ENCODE assay signal across 8 cellular contexts in the genomic region with DNA sequence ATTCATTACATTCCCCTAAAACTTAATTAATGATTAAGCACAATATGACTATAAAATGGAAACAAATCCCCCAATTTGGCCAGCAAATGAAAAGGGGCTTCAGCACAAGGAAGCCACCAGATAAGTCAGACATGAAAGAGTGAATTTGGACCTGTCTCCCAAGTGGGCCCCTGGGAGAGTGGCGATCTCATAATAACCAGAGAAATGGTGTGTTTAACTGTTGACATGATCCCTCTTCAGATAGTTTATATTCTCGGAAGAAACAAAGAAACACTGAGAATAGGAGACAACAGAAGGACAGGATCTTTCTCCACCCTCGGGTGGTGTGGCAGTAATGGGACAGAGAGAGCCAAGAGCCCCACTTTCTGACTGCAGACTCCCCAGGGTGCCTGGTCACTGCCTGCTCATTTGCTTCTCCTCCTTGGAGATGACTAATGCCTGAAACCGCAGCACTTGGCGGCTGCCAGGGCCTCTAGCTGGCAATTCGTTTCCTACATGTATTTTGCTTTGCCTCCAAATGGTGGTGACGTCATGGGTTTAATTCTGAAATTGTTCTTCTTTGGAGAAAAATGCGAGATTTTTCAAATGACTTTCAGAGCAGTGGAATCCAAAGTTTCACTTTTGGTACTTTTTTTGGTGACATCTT. TPM values are rescaled to one million over a fixed set of nuclear protein-coding genes. Genes with fewer than 3 reads are reported as not detected.
DNase-seq lines count a peak whose midpoint lies in the region; ATAC-seq and TF ChIP-seq lines count a peak whose summit lies in the region.

No MANE protein-coding gene starts in this region.

- POLR2A ChIA-PET in RWPE1 (lab: Yijun Ruan, JAX; ENCODE audit: low non-redundant PET): no interaction called here

- no peaks in the 10 kb centered on the region for H4K20me1 ChIP-seq in fibroblast of lung (ENCODE audit: control insufficient read depth, extremely low read depth, insufficient read depth, low read length)

- no peak for ATAC-seq in HG03045 (IDR thresholded peaks at IDR 0.05; ENCODE audit: unreplicated experiment)
- no peak for ATAC-seq in activated CD8-positive, alpha-beta memory T cell treated with anti-CD3 and anti-CD28 coated beads, Interleukin-2, amount 10 ng/mL, durations not matched to agents 7 days and 5 days
- no peak for ATAC-seq in omental fat pad (ENCODE audit: low FRiP score)

- H3K9me3 ChIP-seq in fibroblast of lung (ENCODE audit: control insufficient read depth, insufficient read depth, low read depth, low read length): no peaks in the 10 kb centered on the region

- H3K27me3 Mint-ChIP-seq in activated CD8-positive, alpha-beta memory T cell treated with anti-CD3 and anti-CD28 coated beads, Interleukin-2, amount 10 ng/mL, durations not matched to agents 7 days and 5 days: peaks cover 38% of the 10 kb centered on the region

- no peak overlapping the region for H3K27ac Mint-ChIP-seq in activated CD8-positive, alpha-beta memory T cell treated with anti-CD3 and anti-CD28 coated beads, Interleukin-2, amount 10 ng/mL, durations not matched to agents 7 days and 5 days

- no peak overlapping the region for H3K9ac ChIP-seq in fibroblast of lung (ENCODE audit: insufficient read depth, low read length)

- H3K4me3 ChIP-seq in fibroblast of lung (replicated peaks in 1 of 4; ENCODE audit: control extremely low read depth in 1 of 4, insufficient read depth in 1 of 4, low read depth in 3 of 4, low read length in 4 of 4) (no peak overlapping the region), coronary artery (no peak overlapping the region)

- TF ChIP-seq CTCF in RWPE1 (conservative IDR thresholded peaks at IDR 0.05; ENCODE audit: low read depth) (no peak), fibroblast of lung (conservative IDR thresholded peaks at IDR 0.05 in 1 of 2, IDR thresholded peaks at IDR 0.05 in 1 of 2; ENCODE audit: low read depth in 1 of 2, low read length in 2 of 2) (no peak), coronary artery (IDR thresholded peaks at IDR 0.05) (no peak), omental fat pad (IDR thresholded peaks at IDR 0.05) (no peak)

- no peaks in the 10 kb centered on the region for H3K36me3 ChIP-seq in fibroblast of lung (ENCODE audit: control insufficient read depth, insufficient read depth, low read length)

- peaks cover 34% of the 10 kb centered on the region for H3K4me1 Mint-ChIP-seq in activated CD8-positive, alpha-beta memory T cell treated with anti-CD3 and anti-CD28 coated beads, Interleukin-2, amount 10 ng/mL, durations not matched to agents 7 days and 5 days

- no peaks in the 10 kb centered on the region for H3K27me3 ChIP-seq in fibroblast of lung (ENCODE audit: control insufficient read depth, insufficient read depth, low read length)

- H3K79me2 ChIP-seq in fibroblast of lung (ENCODE audit: control insufficient read depth, insufficient read depth, low read length): no peaks in the 10 kb centered on the region

- H2AFZ ChIP-seq in fibroblast of lung (ENCODE audit: low read length): peak overlapping the region; percentile 26

- DNase-seq in 8988T: peak; percentile 44
- peak; percentile 95 for DNase-seq in H4 (ENCODE audit: low spot score)
- peak; percentile 81 for DNase-seq in RWPE1 (ENCODE audit: low spot score)
- DNase-seq in fibroblast of lung (ENCODE audit: low read depth in 2 of 2): peak; percentile 96 to 98
- no peak for DNase-seq in coronary artery (ENCODE audit: low spot score)
- DNase-seq in activated CD8-positive, alpha-beta memory T cell treated with anti-CD3 and anti-CD28 coated beads, Interleukin-2, amount 10 ng/mL, durations not matched to agents 7 days and 5 days: no peak
- DNase-seq in omental fat pad (ENCODE audit: low spot score): no peak

- no peak overlapping the region for H3K4me3 Mint-ChIP-seq in activated CD8-positive, alpha-beta memory T cell treated with anti-CD3 and anti-CD28 coated beads, Interleukin-2, amount 10 ng/mL, durations not matched to agents 7 days and 5 days

- peak overlapping the region; percentile 68 for H3K4me2 ChIP-seq in fibroblast of lung (ENCODE audit: extremely low read depth, insufficient read depth, low read length)

- peaks cover 4% of the 10 kb centered on the region for H3K4me1 ChIP-seq in fibroblast of lung (ENCODE audit: control insufficient read depth, extremely low read depth, insufficient read depth, low read length)

- CTCF ChIA-PET in RWPE1 (lab: Yijun Ruan, JAX): interaction anchor here (0.6 kb wide), 2 partner anchors 10 to 1995 kb away, joined by 3 read pairs; no protein-coding TSS in a partner anchor
- CTCF ChIA-PET in activated CD8-positive, alpha-beta memory T cell treated with anti-CD3 and anti-CD28 coated beads, Interleukin-2, amount 10 ng/mL, durations not matched to agents 7 days and 5 days (lab: Charles Lee): interaction anchor here (1.0 kb wide), 1 partner anchor 11 kb away, joined by 3 read pairs; no protein-coding TSS in a partner anchor

- no peaks in the 10 kb centered on the region for H3K9me3 Mint-ChIP-seq in activated CD8-positive, alpha-beta memory T cell treated with anti-CD3 and anti-CD28 coated beads, Interleukin-2, amount 10 ng/mL, durations not matched to agents 7 days and 5 days (ENCODE audit: low read depth)

- H3K27ac ChIP-seq in RWPE1 (peak overlapping the region; percentile 62), fibroblast of lung (ENCODE audit: insufficient read depth, low read length) (peak overlapping the region; percentile 26), coronary artery (no peak overlapping the region)

- no peaks in the 10 kb centered on the region for H3K36me3 Mint-ChIP-seq in activated CD8-positive, alpha-beta memory T cell treated with anti-CD3 and anti-CD28 coated beads, Interleukin-2, amount 10 ng/mL, durations not matched to agents 7 days and 5 days

RNA-seq across cellular contexts. Expression of gene SPP2, which starts 46.4 kb away (rescaled TPM):
- total RNA-seq in H4 (2014; rRNA removed; shearing (Covaris generic)): not detected in 2 replicates
- not detected in 2 replicates for total RNA-seq in fibroblast of lung
- polyA plus RNA-seq in fibroblast of lung: not detected in 2 replicates
- not detected in 2 replicates for polyA plus RNA-seq in fibroblast of lung (2012)
- not detected in 2 replicates for polyA minus RNA-seq in fibroblast of lung (ENCODE audit: low replicate concordance)
- not detected for total RNA-seq in activated CD8-positive, alpha-beta memory T cell treated with anti-CD3 and anti-CD28 coated beads, Interleukin-2, amount 10 ng/mL, durations not matched to agents 7 days and 5 days
- total RNA-seq in omental fat pad: not detected

Comparison
In these comparisons a context has a peak if more than half of its experiments do, and no peak if none do; other contexts are left out.
1. DNase-seq: peak in 8988T (single experiment), H4 (single experiment), RWPE1 (single experiment) and fibroblast of lung (2 of 2); none in coronary artery (single experiment), activated CD8-positive, alpha-beta memory T cell treated with anti-CD3 and anti-CD28 coated beads, Interleukin-2, amount 10 ng/mL, durations not matched to agents 7 days and 5 days (single experiment) and omental fat pad (single experiment).
2. H3K27ac ChIP-seq: peak in RWPE1 (single experiment) and fibroblast of lung (single experiment); none in coronary artery (0 of 2).